ENCODE assay signal across 27 cellular contexts in genomic region chr3:66606868-66607267, GRCh38.
"Had no signal": no experiment of that assay in that cellular context is flagged by ENCODE, and none has a peak within 500 bp of the region (broad histone marks: within the 10 kb centered on the region; RNA-seq: fewer than 3 reads in every experiment).

No MANE protein-coding gene starts in this region.

- H3K4me1 ChIP-seq: left lung, spleen had no signal

- H3K36me3 Mint-ChIP-seq: activated naive CD4-positive, alpha-beta T cell treated with anti-CD3 and anti-CD28 coated beads, Interleukin-2, amount 50 U/mL, for 24 hours; brain; immature natural killer cell; type B pancreatic cell had no signal

- DNase-seq: activated CD4-positive, alpha-beta T cell treated with anti-CD3 and anti-CD28 coated beads for 1 hour; activated CD4-positive, alpha-beta T cell treated with anti-CD3 and anti-CD28 coated beads, Interleukin-2, amount 50 U/mL, for 1 hour; activated CD8-positive, alpha-beta T cell treated with anti-CD3 and anti-CD28 coated beads, Interleukin-2, amount 10 ng/mL, durations not matched to agents 7 days and 5 days; activated gamma-delta T cell treated with Interleukin-2 at 50 U/mL for 16 hours; aorta; effector CD8-positive, alpha-beta T cell; erythroblast; foreskin fibroblast; immature natural killer cell; kidney glomerular epithelial cell; left lung; naive thymus-derived CD4-positive, alpha-beta T cell; posterior cingulate gyrus; spleen; stimulated activated CD4-positive, alpha-beta T cell treated with anti-CD3 and anti-CD28 coated beads, Interleukin-4, amount 100 ng/mL, for 24 hours; stimulated activated naive CD4-positive, alpha-beta T cell treated with Interleukin-2 at 50 U/mL for 16 hours; WERI-Rb-1 had no signal

- H3K4me3 Mint-ChIP-seq: activated CD8-positive, alpha-beta T cell treated with anti-CD3 and anti-CD28 coated beads, Interleukin-2, amount 10 ng/mL, durations not matched to agents 7 days and 5 days; activated naive CD4-positive, alpha-beta T cell treated with anti-CD3 and anti-CD28 coated beads, Interleukin-2, amount 50 U/mL, for 24 hours; brain; dendritic cell treated with granulocyte-macrophage colony-stimulating factor and Interleukin-4, amounts not matched to agents 40 ng/mL and 50 ng/mL, for 4 days; immature natural killer cell; naive thymus-derived CD4-positive, alpha-beta T cell; neural crest cell; type B pancreatic cell had no signal

- H3K36me3 ChIP-seq: left lung, spleen, thoracic aorta, vagina, WERI-Rb-1 had no signal

- H3K79me2 ChIP-seq: hepatocyte had no signal

- H3K9me3 ChIP-seq: left lung, thoracic aorta, vagina had no signal

- H3K27ac Mint-ChIP-seq: activated CD8-positive, alpha-beta T cell treated with anti-CD3 and anti-CD28 coated beads, Interleukin-2, amount 10 ng/mL, durations not matched to agents 7 days and 5 days; activated naive CD4-positive, alpha-beta T cell treated with anti-CD3 and anti-CD28 coated beads, Interleukin-2, amount 50 U/mL, for 24 hours; brain; dendritic cell treated with granulocyte-macrophage colony-stimulating factor and Interleukin-4, amounts not matched to agents 40 ng/mL and 50 ng/mL, for 4 days; immature natural killer cell; naive thymus-derived CD4-positive, alpha-beta T cell; type B pancreatic cell had no signal

- FAIRE-seq: TTC549 had no signal

- H3K9me3 Mint-ChIP-seq: activated naive CD4-positive, alpha-beta T cell treated with anti-CD3 and anti-CD28 coated beads, Interleukin-2, amount 50 U/mL, for 24 hours; dendritic cell treated with granulocyte-macrophage colony-stimulating factor and Interleukin-4, amounts not matched to agents 40 ng/mL and 50 ng/mL, for 4 days; neural crest cell; type B pancreatic cell had no signal

- H3K27ac ChIP-seq: hepatocyte, left lung, spleen, thoracic aorta, vagina, WERI-Rb-1 had no signal

- H3K27me3 ChIP-seq: hepatocyte, left lung, vagina had no signal

- H3K4me1 Mint-ChIP-seq: immature natural killer cell had no signal

- H3K4me3 ChIP-seq: hepatocyte, left lung, lung, spleen, thoracic aorta, vagina had no signal

- ATAC-seq: activated CD8-positive, alpha-beta T cell treated with anti-CD3 and anti-CD28 coated beads, Interleukin-2, amount 10 ng/mL, durations not matched to agents 7 days and 5 days; left lung; naive thymus-derived CD4-positive, alpha-beta T cell had no signal

- H3K4me2 ChIP-seq: hepatocyte had no signal

- H2AFZ ChIP-seq: hepatocyte had no signal
